In the genomic region with DNA sequence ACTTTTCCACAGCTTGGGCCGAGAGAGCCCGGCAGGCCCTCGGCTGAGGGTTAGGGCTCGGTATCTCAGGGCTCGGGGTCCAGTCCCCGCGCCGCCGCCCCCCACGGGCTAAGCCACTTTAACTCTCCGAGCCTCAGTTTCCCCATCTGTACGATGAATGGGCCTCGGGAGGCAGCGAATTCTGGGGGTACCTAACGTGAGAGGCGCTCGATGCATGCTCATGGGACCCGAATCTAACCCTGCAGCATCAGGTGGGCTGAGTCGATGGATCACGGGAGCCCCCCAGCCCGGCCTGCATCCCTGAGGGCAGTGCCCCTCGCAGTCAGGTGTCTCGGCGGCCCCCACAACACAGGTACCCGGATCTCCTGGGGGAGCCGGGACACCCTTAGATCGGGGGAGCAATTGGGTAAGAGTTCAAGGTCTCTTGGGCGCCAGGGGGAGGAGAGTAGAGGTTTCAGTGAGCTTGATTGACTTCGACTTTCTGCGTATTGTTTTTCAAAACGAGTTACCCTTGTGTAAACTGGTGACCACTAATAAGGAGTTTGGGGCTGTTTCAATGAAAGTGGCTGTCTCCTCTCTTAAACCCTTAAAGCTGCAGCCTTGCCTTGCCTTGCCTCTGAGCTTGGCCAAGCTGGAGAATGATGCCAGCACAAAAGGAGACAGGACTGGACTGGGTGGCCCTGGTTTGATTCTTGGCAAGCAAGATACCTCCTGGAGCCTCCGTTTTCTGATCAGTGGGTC, we compare ENCODE assay signal across 8 cellular contexts. TPM values are rescaled to one million over a fixed set of nuclear protein-coding genes. Genes with fewer than 3 reads are reported as not detected.
DNase-seq lines count a peak whose midpoint lies in the region; ATAC-seq lines count a peak whose summit lies in the region.

No MANE protein-coding gene starts in this region.

- H3K4me3 Mint-ChIP-seq in activated naive CD4-positive, alpha-beta T cell treated with anti-CD3 and anti-CD28 coated beads, Interleukin-2, amount 50 U/mL, for 24 hours, result peak overlapping the region; percentile 94

- no peaks in the 10 kb centered on the region for H3K9me3 ChIP-seq in neuron (ENCODE audit: low read length)

- H3K36me3 Mint-ChIP-seq in activated naive CD4-positive, alpha-beta T cell treated with anti-CD3 and anti-CD28 coated beads, Interleukin-2, amount 50 U/mL, for 24 hours, result peaks cover 2% of the 10 kb centered on the region

- H3K4me1 Mint-ChIP-seq in activated naive CD4-positive, alpha-beta T cell treated with anti-CD3 and anti-CD28 coated beads, Interleukin-2, amount 50 U/mL, for 24 hours, result peaks cover 44% of the 10 kb centered on the region

- ATAC-seq in GM19452 (IDR thresholded peaks at IDR 0.05; ENCODE audit: unreplicated experiment), result no peak

- H3K4me3 ChIP-seq in neuron (ENCODE audit: low read length), result peak overlapping the region; percentile 87

- H3K27me3 ChIP-seq in neuron (ENCODE audit: insufficient read depth, low read length), result no peaks in the 10 kb centered on the region

- peak overlapping the region; percentile 77 for H3K27ac Mint-ChIP-seq in activated naive CD4-positive, alpha-beta T cell treated with anti-CD3 and anti-CD28 coated beads, Interleukin-2, amount 50 U/mL, for 24 hours

- H3K4me1 ChIP-seq in neuron (ENCODE audit: insufficient read depth, low read length), result peaks cover 11% of the 10 kb centered on the region

- no peaks in the 10 kb centered on the region for H3K9me3 Mint-ChIP-seq in activated naive CD4-positive, alpha-beta T cell treated with anti-CD3 and anti-CD28 coated beads, Interleukin-2, amount 50 U/mL, for 24 hours

- H2AFZ ChIP-seq in neuron (ENCODE audit: low read depth, low read length), result peak overlapping the region; percentile 89

- no peaks in the 10 kb centered on the region for H3K27me3 Mint-ChIP-seq in activated naive CD4-positive, alpha-beta T cell treated with anti-CD3 and anti-CD28 coated beads, Interleukin-2, amount 50 U/mL, for 24 hours

- H3K36me3 ChIP-seq in neuron (ENCODE audit: insufficient read depth, low read length), result no peaks in the 10 kb centered on the region

- no peak for DNase-seq in activated naive CD4-positive, alpha-beta T cell treated with Interleukin-2 at 50 U/mL for 16 hours
- DNase-seq in Kasumi-1 (lab: John Stamatoyannopoulos, UW) (peak; percentile 24 to 32), fibroblast of peridontal ligament (ENCODE audit: extremely low read depth) (peak; percentile 73), mesenteric fat pad (ENCODE audit: low spot score) (no peak)
- DNase-seq in activated CD8-positive, alpha-beta memory T cell treated with anti-CD3 and anti-CD28 coated beads, Interleukin-2, amount 50 U/mL, for 4 hours, result peak; percentile 16

RNA-seq across cellular contexts. Expression of a gene that starts 0.6 kb away (rescaled TPM):
- 507 TPM for total RNA-seq in mesenteric fat pad

RNA-seq across cellular contexts. Expression of a gene that starts 36.8 kb away (rescaled TPM):
- total RNA-seq in mesenteric fat pad, result 78.3 TPM

Comparison
In these comparisons a context has a peak if more than half of its experiments do, and no peak if none do; other contexts are left out.
1. DNase-seq: peak in Kasumi-1 (2 of 2), activated CD8-positive, alpha-beta memory T cell treated with anti-CD3 and anti-CD28 coated beads, Interleukin-2, amount 50 U/mL, for 4 hours (single experiment) and fibroblast of peridontal ligament (single experiment); none in activated naive CD4-positive, alpha-beta T cell treated with Interleukin-2 at 50 U/mL for 16 hours (single experiment) and mesenteric fat pad (single experiment).